20 cellular contexts compared by ENCODE assay signal in the genomic region with DNA sequence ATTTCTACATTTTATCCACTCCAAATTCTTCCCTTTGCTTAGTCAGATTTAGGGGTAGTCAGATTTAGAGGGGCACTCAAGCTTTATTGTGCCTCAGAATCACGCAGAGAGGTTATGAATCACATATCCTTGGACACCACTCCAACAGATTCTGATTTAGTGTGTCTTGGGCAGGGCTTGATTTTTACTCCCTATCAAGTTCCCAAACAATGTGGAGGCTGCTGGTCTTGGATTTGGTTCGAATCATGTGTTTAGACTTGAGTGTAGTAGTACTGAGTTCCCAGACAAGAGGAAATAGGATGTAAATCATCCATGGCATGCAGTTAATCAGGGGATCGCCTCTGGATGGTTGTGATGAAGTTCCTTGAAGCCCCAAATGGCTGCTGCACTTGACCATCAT.
DNase-seq lines count a peak whose midpoint lies in the region; ATAC-seq, FAIRE-seq and TF ChIP-seq lines count a peak whose summit lies in the region.
"Had no signal": no experiment of that assay in that cellular context is flagged by ENCODE, and none has a peak within 500 bp of the region (broad histone marks: within the 10 kb centered on the region; RNA-seq: fewer than 3 reads in every experiment).

No MANE protein-coding gene starts in this region.

- no peak overlapping the region for H3K9ac ChIP-seq in HepG2 (ENCODE audit: insufficient read depth, low read depth, low read length)

- in situ Hi-C loops in HepG2 (cut with HindIII; ENCODE audit: extremely low pct_ligation_motif_present, low pct_unique_long_range_greater_than_20kb), result no loop called here

- H3K9me3 Mint-ChIP-seq in T-helper 2 cell treated with Interferon-gamma antibody and Interleukin-4, amounts not matched to agents 5 μg/mL and 100 μg/mL, for 36 hours, result peaks cover 12% of the 10 kb centered on the region

- H3K36me3 ChIP-seq in A673 (ENCODE audit: insufficient read depth, low read length, poor library complexity, severe bottlenecking) (no peaks in the 10 kb centered on the region), HepG2 (replicated peaks in 1 of 2; ENCODE audit: control insufficient read depth in 1 of 2, insufficient read depth in 2 of 2, low read length in 2 of 2) (no peaks in the 10 kb centered on the region)
- H3K36me3 ChIP-seq: HAP-1 had no signal

- H2AFZ ChIP-seq in HepG2 (ENCODE audit: low read length), result no peak overlapping the region

- H3K27me3 Mint-ChIP-seq in T-helper 2 cell treated with Interferon-gamma antibody and Interleukin-4, amounts not matched to agents 5 μg/mL and 100 μg/mL, for 36 hours (ENCODE audit: low read depth), result no peaks in the 10 kb centered on the region

- no peaks in the 10 kb centered on the region for H3K36me3 Mint-ChIP-seq in T-helper 2 cell treated with Interferon-gamma antibody and Interleukin-4, amounts not matched to agents 5 μg/mL and 100 μg/mL, for 36 hours (ENCODE audit: low read depth)
- H3K36me3 Mint-ChIP-seq: CD14-positive monocyte had no signal

- peak overlapping the region; percentile 9 for H3K4me3 ChIP-seq in A673 (ENCODE audit: low read depth, low read length, poor library complexity, severe bottlenecking)
- H3K4me3 ChIP-seq in fibroblast of the aortic adventitia (ENCODE audit: low read depth, low read length), result no peak overlapping the region
- no peak overlapping the region for H3K4me3 ChIP-seq in HepG2 (replicated peaks in 1 of 3; ENCODE audit: insufficient read depth in 1 of 3, low read depth in 2 of 3, low read length in 3 of 3)
- H3K4me3 ChIP-seq: HAP-1 had no signal

- 2% methylated on average over 3 of the region's 3 CpGs for WGBS in HepG2 (ENCODE audit: low lambda C conversion rate)

- H3K27ac ChIP-seq in A673 (ENCODE audit: low read depth, low read length, poor library complexity, severe bottlenecking) (peak overlapping the region; percentile 92), HepG2 (ENCODE audit: extremely low read length, insufficient read depth, low read length) (no peak overlapping the region)

- POLR2A ChIA-PET in A673 (lab: Charles Lee; ENCODE audit: low non-redundant PET), result no interaction called here
- POLR2A ChIA-PET in HepG2 (lab: Yijun Ruan, JAX), result no interaction called here

- H3K4me1 ChIP-seq in A673 (ENCODE audit: insufficient read depth, low read length, poor library complexity, severe bottlenecking) (peaks cover 55% of the 10 kb centered on the region), HepG2 (ENCODE audit: insufficient read depth, low read length) (no peaks in the 10 kb centered on the region)
- H3K4me1 ChIP-seq: HAP-1 had no signal

- no peak for TF ChIP-seq EP300 in HepG2 (IDR thresholded peaks at IDR 0.05; ENCODE audit: low read depth in 2 of 2, low read length in 2 of 2)
- no peak for TF ChIP-seq EP300 in HepG2 (CRISPR knock-in tag; IDR thresholded peaks at IDR 0.05; ENCODE audit: borderline replicate concordance)

- no peak overlapping the region for H3K4me3 Mint-ChIP-seq in T-helper 2 cell treated with Interferon-gamma antibody and Interleukin-4, amounts not matched to agents 5 μg/mL and 100 μg/mL, for 36 hours
- H3K4me3 Mint-ChIP-seq: CD14-positive monocyte had no signal

- no peak for FAIRE-seq in HepG2 (lab: Jason Lieb, UNC)

- TF ChIP-seq CTCF in A673 (conservative IDR thresholded peaks at IDR 0.05; ENCODE audit: low read depth, low read length) (no peak), fibroblast of the aortic adventitia (IDR thresholded peaks at IDR 0.05; ENCODE audit: insufficient read depth, low read length) (no peak), HepG2 (CRISPR knock-in tag; IDR thresholded peaks at IDR 0.05) (no peak)

- H3K4me2 ChIP-seq in HepG2 (ENCODE audit: low read depth, low read length), result no peak overlapping the region

- H3K27ac Mint-ChIP-seq in T-helper 2 cell treated with Interferon-gamma antibody and Interleukin-4, amounts not matched to agents 5 μg/mL and 100 μg/mL, for 36 hours, result no peak overlapping the region
- H3K27ac Mint-ChIP-seq: CD14-positive monocyte had no signal

- peaks cover 6% of the 10 kb centered on the region for H3K9me3 ChIP-seq in A673 (ENCODE audit: low read depth, low read length, poor library complexity, severe bottlenecking)
- H3K9me3 ChIP-seq in HepG2 (ENCODE audit: low read length), result peaks cover 6% of the 10 kb centered on the region
- H3K9me3 ChIP-seq: HAP-1 had no signal

- H3K79me2 ChIP-seq in HepG2 (ENCODE audit: insufficient read depth, low read length), result no peaks in the 10 kb centered on the region

- intact Hi-C loops in A673 (cut with micrococcal nuclease; ENCODE audit: unreplicated experiment), result no loop called here
- intact Hi-C loops in HepG2 (cut with micrococcal nuclease; ENCODE audit: unreplicated experiment), result no loop called here

- TSS peak; percentile 97 for BruUV-seq in A673 (replicated peaks; lab: Mats Ljungman, UMichigan)
- no TSS peak for BruUV-seq in HepG2 (replicated peaks; lab: Mats Ljungman, UMichigan)

- CTCF ChIA-PET in A673 (lab: Charles Lee), result no interaction called here
- CTCF ChIA-PET in HepG2 (lab: Yijun Ruan, JAX; ENCODE audit: low intra/inter-chr PET ratio, low total read pairs), result no interaction called here

- no peaks in the 10 kb centered on the region for H4K20me1 ChIP-seq in HepG2 (ENCODE audit: insufficient read depth, low read length)

- no peak for TF ChIP-seq RAD21 in HepG2 (CRISPR knock-in tag; IDR thresholded peaks at IDR 0.05)

- peaks cover 1% of the 10 kb centered on the region for H3K4me1 Mint-ChIP-seq in T-helper 2 cell treated with Interferon-gamma antibody and Interleukin-4, amounts not matched to agents 5 μg/mL and 100 μg/mL, for 36 hours (ENCODE audit: low read depth)
- H3K4me1 Mint-ChIP-seq: CD14-positive monocyte had no signal

- ATAC-seq in HepG2 (no peak), HG02885 (IDR thresholded peaks at IDR 0.05; ENCODE audit: poor library complexity, unreplicated experiment) (no peak)
- ATAC-seq: PC-3, SK-N-SH treated with all-trans-retinoic acid at 6 μM for 48 hours had no signal

- no peak for TF ChIP-seq POLR2A in HepG2 (IDR thresholded peaks at IDR 0.05; ENCODE audit: insufficient read depth in 1 of 2, low read depth in 2 of 2, low read length in 2 of 2)

- DNase-seq in A673 (ENCODE audit: low spot score) (peak; percentile 75), GM03348 (ENCODE audit: low spot score) (peak; percentile 23), NCI-H226 (peak; percentile 32), fibroblast of the aortic adventitia (ENCODE audit: low read depth) (peak; percentile 2), HepG2 (ENCODE audit: low spot score) (no peak), UCSD-AML1 (lab: John Stamatoyannopoulos, UW; ENCODE audit: unreplicated experiment) (no peak)
- DNase-seq in T-helper 2 cell treated with Interferon-gamma antibody and Interleukin-4, amounts not matched to agents 5 μg/mL and 100 μg/mL, for 36 hours (ENCODE audit: low spot score), result no peak
- DNase-seq: 8988T, DMS79, NCI-H1417 treated with DMSO at 0.1 percent for 48 hours, NCI-H187 treated with DMSO at 0.1 percent for 48 hours, NCI-H345, NCI-H526, RPMI8226, SHP77 treated with DMSO at 0.1 percent for 48 hours had no signal

- no peaks in the 10 kb centered on the region for H3K27me3 ChIP-seq in A673 (replicated peaks; ENCODE audit: insufficient read depth, low read depth, low read length, poor library complexity)
- H3K27me3 ChIP-seq in HepG2 (ENCODE audit: control insufficient read depth in 1 of 2, insufficient read depth in 2 of 2, low read length in 2 of 2), result no peaks in the 10 kb centered on the region

TF ChIP-seq in HepG2, 621 proteins besides CTCF, POLR2A, EP300 and RAD21:
- no peak for TF ChIP-seq ZNF138 (CRISPR knock-in tag; IDR thresholded peaks at IDR 0.05; ENCODE audit: low read depth)

Comparison
In these comparisons a context has a peak if more than half of its experiments do, and no peak if none do; other contexts are left out.
1. DNase-seq: peak in A673 (single experiment), GM03348 (single experiment), NCI-H226 (single experiment) and fibroblast of the aortic adventitia (single experiment); none in HepG2 (single experiment), UCSD-AML1 (single experiment) and T-helper 2 cell treated with Interferon-gamma antibody and Interleukin-4, amounts not matched to agents 5 μg/mL and 100 μg/mL, for 36 hours (single experiment).